In the genomic region with DNA sequence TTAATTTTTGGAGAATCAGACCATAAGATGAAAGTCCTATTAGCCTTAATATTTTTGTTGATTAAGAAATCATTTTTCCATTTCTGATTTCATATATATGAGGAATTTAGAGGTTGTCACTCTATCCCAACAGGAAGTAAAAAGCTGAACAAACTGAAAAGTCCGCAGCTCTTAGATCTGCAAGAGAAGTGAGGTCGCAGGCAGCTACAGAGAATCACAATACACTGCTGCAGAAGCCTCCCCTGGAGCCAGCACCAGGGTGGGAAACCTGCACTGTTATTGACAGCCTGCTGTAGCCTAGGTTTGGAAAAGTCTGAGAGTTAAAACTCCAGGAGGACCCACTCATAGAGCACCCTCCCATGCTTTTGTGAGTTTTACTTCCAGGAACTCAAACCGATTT, we compare ENCODE assay signal across 1 cellular context.
TF ChIP-seq lines count a peak whose summit lies in the region.

No MANE protein-coding gene starts in this region.

TF ChIP-seq in GM23338, 12 proteins besides CTCF, POLR2A, EP300 and RAD21 (continued from another document):
- TF ChIP-seq, protein P1, sequence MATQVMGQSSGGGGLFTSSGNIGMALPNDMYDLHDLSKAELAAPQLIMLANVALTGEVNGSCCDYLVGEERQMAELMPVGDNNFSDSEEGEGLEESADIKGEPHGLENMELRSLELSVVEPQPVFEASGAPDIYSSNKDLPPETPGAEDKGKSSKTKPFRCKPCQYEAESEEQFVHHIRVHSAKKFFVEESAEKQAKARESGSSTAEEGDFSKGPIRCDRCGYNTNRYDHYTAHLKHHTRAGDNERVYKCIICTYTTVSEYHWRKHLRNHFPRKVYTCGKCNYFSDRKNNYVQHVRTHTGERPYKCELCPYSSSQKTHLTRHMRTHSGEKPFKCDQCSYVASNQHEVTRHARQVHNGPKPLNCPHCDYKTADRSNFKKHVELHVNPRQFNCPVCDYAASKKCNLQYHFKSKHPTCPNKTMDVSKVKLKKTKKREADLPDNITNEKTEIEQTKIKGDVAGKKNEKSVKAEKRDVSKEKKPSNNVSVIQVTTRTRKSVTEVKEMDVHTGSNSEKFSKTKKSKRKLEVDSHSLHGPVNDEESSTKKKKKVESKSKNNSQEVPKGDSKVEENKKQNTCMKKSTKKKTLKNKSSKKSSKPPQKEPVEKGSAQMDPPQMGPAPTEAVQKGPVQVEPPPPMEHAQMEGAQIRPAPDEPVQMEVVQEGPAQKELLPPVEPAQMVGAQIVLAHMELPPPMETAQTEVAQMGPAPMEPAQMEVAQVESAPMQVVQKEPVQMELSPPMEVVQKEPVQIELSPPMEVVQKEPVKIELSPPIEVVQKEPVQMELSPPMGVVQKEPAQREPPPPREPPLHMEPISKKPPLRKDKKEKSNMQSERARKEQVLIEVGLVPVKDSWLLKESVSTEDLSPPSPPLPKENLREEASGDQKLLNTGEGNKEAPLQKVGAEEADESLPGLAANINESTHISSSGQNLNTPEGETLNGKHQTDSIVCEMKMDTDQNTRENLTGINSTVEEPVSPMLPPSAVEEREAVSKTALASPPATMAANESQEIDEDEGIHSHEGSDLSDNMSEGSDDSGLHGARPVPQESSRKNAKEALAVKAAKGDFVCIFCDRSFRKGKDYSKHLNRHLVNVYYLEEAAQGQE (IDR thresholded peaks at IDR 0.05; ENCODE audit: unreplicated experiment), result no peak
- TF ChIP-seq EZH2 (IDR thresholded peaks at IDR 0.05; ENCODE audit: low read depth, unreplicated experiment), result no peak
- TF ChIP-seq NANOG (IDR thresholded peaks at IDR 0.05; ENCODE audit: borderline replicate concordance), result no peak
- TF ChIP-seq ZNF114 (CRISPR knock-in tag; IDR thresholded peaks at IDR 0.05), result no peak
- TF ChIP-seq, protein P2, sequence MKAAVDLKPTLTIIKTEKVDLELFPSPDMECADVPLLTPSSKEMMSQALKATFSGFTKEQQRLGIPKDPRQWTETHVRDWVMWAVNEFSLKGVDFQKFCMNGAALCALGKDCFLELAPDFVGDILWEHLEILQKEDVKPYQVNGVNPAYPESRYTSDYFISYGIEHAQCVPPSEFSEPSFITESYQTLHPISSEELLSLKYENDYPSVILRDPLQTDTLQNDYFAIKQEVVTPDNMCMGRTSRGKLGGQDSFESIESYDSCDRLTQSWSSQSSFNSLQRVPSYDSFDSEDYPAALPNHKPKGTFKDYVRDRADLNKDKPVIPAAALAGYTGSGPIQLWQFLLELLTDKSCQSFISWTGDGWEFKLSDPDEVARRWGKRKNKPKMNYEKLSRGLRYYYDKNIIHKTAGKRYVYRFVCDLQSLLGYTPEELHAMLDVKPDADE (IDR thresholded peaks at IDR 0.05), result no peak
- no peak for TF ChIP-seq POLR2AphosphoS5 (IDR thresholded peaks at IDR 0.05; ENCODE audit: low read depth)
- TF ChIP-seq, protein P3, sequence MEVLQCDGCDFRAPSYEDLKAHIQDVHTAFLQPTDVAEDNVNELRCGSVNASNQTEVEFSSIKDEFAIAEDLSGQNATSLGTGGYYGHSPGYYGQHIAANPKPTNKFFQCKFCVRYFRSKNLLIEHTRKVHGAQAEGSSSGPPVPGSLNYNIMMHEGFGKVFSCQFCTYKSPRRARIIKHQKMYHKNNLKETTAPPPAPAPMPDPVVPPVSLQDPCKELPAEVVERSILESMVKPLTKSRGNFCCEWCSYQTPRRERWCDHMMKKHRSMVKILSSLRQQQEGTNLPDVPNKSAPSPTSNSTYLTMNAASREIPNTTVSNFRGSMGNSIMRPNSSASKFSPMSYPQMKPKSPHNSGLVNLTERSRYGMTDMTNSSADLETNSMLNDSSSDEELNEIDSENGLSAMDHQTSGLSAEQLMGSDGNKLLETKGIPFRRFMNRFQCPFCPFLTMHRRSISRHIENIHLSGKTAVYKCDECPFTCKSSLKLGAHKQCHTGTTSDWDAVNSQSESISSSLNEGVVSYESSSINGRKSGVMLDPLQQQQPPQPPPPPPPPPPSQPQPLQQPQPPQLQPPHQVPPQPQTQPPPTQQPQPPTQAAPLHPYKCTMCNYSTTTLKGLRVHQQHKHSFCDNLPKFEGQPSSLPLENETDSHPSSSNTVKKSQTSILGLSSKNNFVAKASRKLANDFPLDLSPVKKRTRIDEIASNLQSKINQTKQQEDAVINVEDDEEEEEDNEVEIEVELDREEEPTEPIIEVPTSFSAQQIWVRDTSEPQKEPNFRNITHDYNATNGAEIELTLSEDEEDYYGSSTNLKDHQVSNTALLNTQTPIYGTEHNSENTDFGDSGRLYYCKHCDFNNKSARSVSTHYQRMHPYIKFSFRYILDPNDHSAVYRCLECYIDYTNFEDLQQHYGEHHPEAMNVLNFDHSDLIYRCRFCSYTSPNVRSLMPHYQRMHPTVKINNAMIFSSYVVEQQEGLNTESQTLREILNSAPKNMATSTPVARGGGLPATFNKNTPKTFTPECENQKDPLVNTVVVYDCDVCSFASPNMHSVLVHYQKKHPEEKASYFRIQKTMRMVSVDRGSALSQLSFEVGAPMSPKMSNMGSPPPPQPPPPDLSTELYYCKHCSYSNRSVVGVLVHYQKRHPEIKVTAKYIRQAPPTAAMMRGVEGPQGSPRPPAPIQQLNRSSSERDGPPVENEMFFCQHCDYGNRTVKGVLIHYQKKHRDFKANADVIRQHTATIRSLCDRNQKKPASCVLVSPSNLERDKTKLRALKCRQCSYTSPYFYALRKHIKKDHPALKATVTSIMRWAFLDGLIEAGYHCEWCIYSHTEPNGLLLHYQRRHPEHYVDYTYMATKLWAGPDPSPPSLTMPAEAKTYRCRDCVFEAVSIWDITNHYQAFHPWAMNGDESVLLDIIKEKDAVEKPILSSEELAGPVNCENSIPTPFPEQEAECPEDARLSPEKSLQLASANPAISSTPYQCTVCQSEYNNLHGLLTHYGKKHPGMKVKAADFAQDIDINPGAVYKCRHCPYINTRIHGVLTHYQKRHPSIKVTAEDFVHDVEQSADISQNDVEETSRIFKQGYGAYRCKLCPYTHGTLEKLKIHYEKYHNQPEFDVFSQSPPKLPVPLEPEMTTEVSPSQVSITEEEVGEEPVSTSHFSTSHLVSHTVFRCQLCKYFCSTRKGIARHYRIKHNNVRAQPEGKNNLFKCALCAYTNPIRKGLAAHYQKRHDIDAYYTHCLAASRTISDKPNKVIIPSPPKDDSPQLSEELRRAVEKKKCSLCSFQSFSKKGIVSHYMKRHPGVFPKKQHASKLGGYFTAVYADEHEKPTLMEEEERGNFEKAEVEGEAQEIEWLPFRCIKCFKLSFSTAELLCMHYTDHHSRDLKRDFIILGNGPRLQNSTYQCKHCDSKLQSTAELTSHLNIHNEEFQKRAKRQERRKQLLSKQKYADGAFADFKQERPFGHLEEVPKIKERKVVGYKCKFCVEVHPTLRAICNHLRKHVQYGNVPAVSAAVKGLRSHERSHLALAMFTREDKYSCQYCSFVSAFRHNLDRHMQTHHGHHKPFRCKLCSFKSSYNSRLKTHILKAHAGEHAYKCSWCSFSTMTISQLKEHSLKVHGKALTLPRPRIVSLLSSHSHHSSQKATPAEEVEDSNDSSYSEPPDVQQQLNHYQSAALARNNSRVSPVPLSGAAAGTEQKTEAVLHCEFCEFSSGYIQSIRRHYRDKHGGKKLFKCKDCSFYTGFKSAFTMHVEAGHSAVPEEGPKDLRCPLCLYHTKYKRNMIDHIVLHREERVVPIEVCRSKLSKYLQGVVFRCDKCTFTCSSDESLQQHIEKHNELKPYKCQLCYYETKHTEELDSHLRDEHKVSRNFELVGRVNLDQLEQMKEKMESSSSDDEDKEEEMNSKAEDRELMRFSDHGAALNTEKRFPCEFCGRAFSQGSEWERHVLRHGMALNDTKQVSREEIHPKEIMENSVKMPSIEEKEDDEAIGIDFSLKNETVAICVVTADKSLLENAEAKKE (CRISPR knock-in tag; IDR thresholded peaks at IDR 0.05), result no peak
- no peak for TF ChIP-seq EZH2phosphoT487 (IDR thresholded peaks at IDR 0.05; ENCODE audit: unreplicated experiment)
- TF ChIP-seq ZNF331 (CRISPR knock-in tag; IDR thresholded peaks at IDR 0.05; ENCODE audit: low read depth), result no peak
